In genomic region chr20:36199293-36200257, GRCh38 we compare ENCODE assay signal across 1 cellular context.
TF ChIP-seq lines count a peak whose summit lies in the region.

No MANE protein-coding gene starts in this region.

TF ChIP-seq in HepG2, 621 proteins besides CTCF, POLR2A, EP300 and RAD21 (continued from another document and continues in another):
- TF ChIP-seq ZNF619 (CRISPR knock-in tag; IDR thresholded peaks at IDR 0.05): 0 out of 2 replicates have a peak, but pooled peaks have one; percentile 81
- TF ChIP-seq IKZF1 (IDR thresholded peaks at IDR 0.05): no peak
- TF ChIP-seq POLR2AphosphoS5 (IDR thresholded peaks at IDR 0.05; ENCODE audit: low read depth, low read length): no peak
- TF ChIP-seq ZNF510 (CRISPR knock-in tag; IDR thresholded peaks at IDR 0.05; ENCODE audit: low read depth): no peak
- TF ChIP-seq ZNF44 (CRISPR knock-in tag; IDR thresholded peaks at IDR 0.05): no peak
- no peak for TF ChIP-seq U2AF1 (optimal IDR thresholded peaks at IDR 0.05; ENCODE audit: low read depth, low read length)
- TF ChIP-seq, protein P1, sequence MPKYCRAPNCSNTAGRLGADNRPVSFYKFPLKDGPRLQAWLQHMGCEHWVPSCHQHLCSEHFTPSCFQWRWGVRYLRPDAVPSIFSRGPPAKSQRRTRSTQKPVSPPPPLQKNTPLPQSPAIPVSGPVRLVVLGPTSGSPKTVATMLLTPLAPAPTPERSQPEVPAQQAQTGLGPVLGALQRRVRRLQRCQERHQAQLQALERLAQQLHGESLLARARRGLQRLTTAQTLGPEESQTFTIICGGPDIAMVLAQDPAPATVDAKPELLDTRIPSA (CRISPR knock-in tag; IDR thresholded peaks at IDR 0.05; ENCODE audit: borderline replicate concordance): no peak
- TF ChIP-seq HDAC1 (CRISPR knock-in tag; IDR thresholded peaks at IDR 0.05): no peak
- TF ChIP-seq SKI (IDR thresholded peaks at IDR 0.05; ENCODE audit: partially characterized antibody): peak; percentile 66
- no peak for TF ChIP-seq HCFC1 (IDR thresholded peaks at IDR 0.05; ENCODE audit: low read depth, low read length)
- TF ChIP-seq ZZZ3 (CRISPR knock-in tag; IDR thresholded peaks at IDR 0.05; ENCODE audit: borderline replicate concordance): peak; percentile 70; the same call in 1 of the 2 replicates
- no peak for TF ChIP-seq SOX6 (IDR thresholded peaks at IDR 0.05)
- TF ChIP-seq SOX6 (CRISPR knock-in tag; IDR thresholded peaks at IDR 0.05): 0 out of 2 replicates have a peak, but pooled peaks have one; percentile 27
- TF ChIP-seq ZNF580 (CRISPR knock-in tag; IDR thresholded peaks at IDR 0.05; ENCODE audit: borderline replicate concordance, low read depth): peak; percentile 90; the same call in 1 of the 2 replicates
- TF ChIP-seq ZBTB3 (CRISPR knock-in tag; IDR thresholded peaks at IDR 0.05; ENCODE audit: borderline replicate concordance, low read depth): no peak
- no peak for TF ChIP-seq SSRP1 (CRISPR knock-in tag; IDR thresholded peaks at IDR 0.05)
- TF ChIP-seq NFRKB (IDR thresholded peaks at IDR 0.05): no peak
- no peak for TF ChIP-seq ZBTB21 (CRISPR knock-in tag; IDR thresholded peaks at IDR 0.05)
- no peak for TF ChIP-seq ZNF737 (CRISPR knock-in tag; IDR thresholded peaks at IDR 0.05; ENCODE audit: borderline replicate concordance)
- no peak for TF ChIP-seq SYNCRIP (IDR thresholded peaks at IDR 0.05; ENCODE audit: insufficient read depth, low read depth, low read length)
- TF ChIP-seq, protein P2, sequence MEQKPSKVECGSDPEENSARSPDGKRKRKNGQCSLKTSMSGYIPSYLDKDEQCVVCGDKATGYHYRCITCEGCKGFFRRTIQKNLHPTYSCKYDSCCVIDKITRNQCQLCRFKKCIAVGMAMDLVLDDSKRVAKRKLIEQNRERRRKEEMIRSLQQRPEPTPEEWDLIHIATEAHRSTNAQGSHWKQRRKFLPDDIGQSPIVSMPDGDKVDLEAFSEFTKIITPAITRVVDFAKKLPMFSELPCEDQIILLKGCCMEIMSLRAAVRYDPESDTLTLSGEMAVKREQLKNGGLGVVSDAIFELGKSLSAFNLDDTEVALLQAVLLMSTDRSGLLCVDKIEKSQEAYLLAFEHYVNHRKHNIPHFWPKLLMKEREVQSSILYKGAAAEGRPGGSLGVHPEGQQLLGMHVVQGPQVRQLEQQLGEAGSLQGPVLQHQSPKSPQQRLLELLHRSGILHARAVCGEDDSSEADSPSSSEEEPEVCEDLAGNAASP (CRISPR knock-in tag; IDR thresholded peaks at IDR 0.05; ENCODE audit: borderline replicate concordance): peak; percentile 75
- TF ChIP-seq ZNF124 (CRISPR knock-in tag; IDR thresholded peaks at IDR 0.05): peak; percentile 78; the same call in 1 of the 2 replicates
- TF ChIP-seq HDAC6 (IDR thresholded peaks at IDR 0.05; ENCODE audit: low read depth, low read length): no peak
- TF ChIP-seq, protein P3, sequence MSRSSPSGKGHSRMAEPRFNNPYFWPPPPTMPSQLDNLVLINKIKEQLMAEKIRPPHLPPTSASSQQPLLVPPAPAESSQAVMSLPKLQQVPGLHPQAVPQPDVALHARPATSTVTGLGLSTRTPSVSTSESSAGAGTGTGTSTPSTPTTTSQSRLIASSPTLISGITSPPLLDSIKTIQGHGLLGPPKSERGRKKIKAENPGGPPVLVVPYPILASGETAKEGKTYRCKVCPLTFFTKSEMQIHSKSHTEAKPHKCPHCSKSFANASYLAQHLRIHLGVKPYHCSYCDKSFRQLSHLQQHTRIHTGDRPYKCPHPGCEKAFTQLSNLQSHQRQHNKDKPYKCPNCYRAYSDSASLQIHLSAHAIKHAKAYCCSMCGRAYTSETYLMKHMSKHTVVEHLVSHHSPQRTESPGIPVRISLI (CRISPR knock-in tag; IDR thresholded peaks at IDR 0.05; ENCODE audit: borderline replicate concordance): no peak; the same call in 1 of the 2 replicates
- no peak for TF ChIP-seq FOXK2 (IDR thresholded peaks at IDR 0.05)
- no peak for TF ChIP-seq ZNF329 (CRISPR knock-in tag; IDR thresholded peaks at IDR 0.05; ENCODE audit: low read depth)
- no peak for TF ChIP-seq ARNT2 (CRISPR knock-in tag; IDR thresholded peaks at IDR 0.05; ENCODE audit: low read depth)
- no peak for TF ChIP-seq GPN1 (CRISPR knock-in tag; IDR thresholded peaks at IDR 0.05; ENCODE audit: borderline replicate concordance)
- TF ChIP-seq ZSCAN30 (CRISPR knock-in tag; IDR thresholded peaks at IDR 0.05): no peak
- TF ChIP-seq PAF1 (CRISPR knock-in tag; IDR thresholded peaks at IDR 0.05): no peak
- TF ChIP-seq MXD4 (CRISPR knock-in tag; IDR thresholded peaks at IDR 0.05): peak; percentile 73; the same call in 1 of the 2 replicates
- TF ChIP-seq ZGPAT (CRISPR knock-in tag; IDR thresholded peaks at IDR 0.05): peak; percentile 54; the same call in 1 of the 2 replicates
- TF ChIP-seq ESRRA (CRISPR knock-in tag; IDR thresholded peaks at IDR 0.05; ENCODE audit: low read depth): no peak
- peak; percentile 98 for TF ChIP-seq STAG1 (CRISPR knock-in tag; IDR thresholded peaks at IDR 0.05)
- 0 out of 2 replicates have a peak, but pooled peaks have one; percentile 63 for TF ChIP-seq ZNF691 (CRISPR knock-in tag; IDR thresholded peaks at IDR 0.05; ENCODE audit: borderline replicate concordance, low read depth)
- TF ChIP-seq, protein P4, sequence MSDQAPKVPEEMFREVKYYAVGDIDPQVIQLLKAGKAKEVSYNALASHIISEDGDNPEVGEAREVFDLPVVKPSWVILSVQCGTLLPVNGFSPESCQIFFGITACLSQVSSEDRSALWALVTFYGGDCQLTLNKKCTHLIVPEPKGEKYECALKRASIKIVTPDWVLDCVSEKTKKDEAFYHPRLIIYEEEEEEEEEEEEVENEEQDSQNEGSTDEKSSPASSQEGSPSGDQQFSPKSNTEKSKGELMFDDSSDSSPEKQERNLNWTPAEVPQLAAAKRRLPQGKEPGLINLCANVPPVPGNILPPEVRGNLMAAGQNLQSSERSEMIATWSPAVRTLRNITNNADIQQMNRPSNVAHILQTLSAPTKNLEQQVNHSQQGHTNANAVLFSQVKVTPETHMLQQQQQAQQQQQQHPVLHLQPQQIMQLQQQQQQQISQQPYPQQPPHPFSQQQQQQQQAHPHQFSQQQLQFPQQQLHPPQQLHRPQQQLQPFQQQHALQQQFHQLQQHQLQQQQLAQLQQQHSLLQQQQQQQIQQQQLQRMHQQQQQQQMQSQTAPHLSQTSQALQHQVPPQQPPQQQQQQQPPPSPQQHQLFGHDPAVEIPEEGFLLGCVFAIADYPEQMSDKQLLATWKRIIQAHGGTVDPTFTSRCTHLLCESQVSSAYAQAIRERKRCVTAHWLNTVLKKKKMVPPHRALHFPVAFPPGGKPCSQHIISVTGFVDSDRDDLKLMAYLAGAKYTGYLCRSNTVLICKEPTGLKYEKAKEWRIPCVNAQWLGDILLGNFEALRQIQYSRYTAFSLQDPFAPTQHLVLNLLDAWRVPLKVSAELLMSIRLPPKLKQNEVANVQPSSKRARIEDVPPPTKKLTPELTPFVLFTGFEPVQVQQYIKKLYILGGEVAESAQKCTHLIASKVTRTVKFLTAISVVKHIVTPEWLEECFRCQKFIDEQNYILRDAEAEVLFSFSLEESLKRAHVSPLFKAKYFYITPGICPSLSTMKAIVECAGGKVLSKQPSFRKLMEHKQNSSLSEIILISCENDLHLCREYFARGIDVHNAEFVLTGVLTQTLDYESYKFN (CRISPR knock-in tag; conservative IDR thresholded peaks at IDR 0.05): 0 out of 2 replicates have a peak, but pooled peaks have one; percentile 25
- TF ChIP-seq THAP11 (CRISPR knock-in tag; IDR thresholded peaks at IDR 0.05): no peak
- TF ChIP-seq ZIK1 (CRISPR knock-in tag; IDR thresholded peaks at IDR 0.05; ENCODE audit: borderline replicate concordance, low read depth): no peak
- no peak for TF ChIP-seq SRSF9 (IDR thresholded peaks at IDR 0.05; ENCODE audit: borderline replicate concordance, insufficient read depth, low read depth, low read length, poor library complexity, severe bottlenecking)
- TF ChIP-seq THAP7 (CRISPR knock-in tag; IDR thresholded peaks at IDR 0.05): no peak
- no peak for TF ChIP-seq ZNF704 (CRISPR knock-in tag; IDR thresholded peaks at IDR 0.05; ENCODE audit: borderline replicate concordance)
- no peak for TF ChIP-seq GPBP1L1 (CRISPR knock-in tag; IDR thresholded peaks at IDR 0.05)
- TF ChIP-seq ZNF180 (CRISPR knock-in tag; IDR thresholded peaks at IDR 0.05; ENCODE audit: borderline replicate concordance, low read depth): no peak
- TF ChIP-seq TEAD3 (CRISPR knock-in tag; optimal IDR thresholded peaks at IDR 0.05; ENCODE audit: borderline replicate concordance): peak; percentile 16
- no peak for TF ChIP-seq RORA (CRISPR knock-in tag; IDR thresholded peaks at IDR 0.05)
- TF ChIP-seq ZBTB34 (CRISPR knock-in tag; IDR thresholded peaks at IDR 0.05): no peak
- no peak for TF ChIP-seq ZNF780A (CRISPR knock-in tag; IDR thresholded peaks at IDR 0.05)
- peak; percentile 38; the same call in 1 of the 2 replicates for TF ChIP-seq ZNF12 (CRISPR knock-in tag; IDR thresholded peaks at IDR 0.05)
- TF ChIP-seq E2F1 (CRISPR knock-in tag; IDR thresholded peaks at IDR 0.05): no peak
- TF ChIP-seq ZSCAN22 (CRISPR knock-in tag; IDR thresholded peaks at IDR 0.05): no peak
- TF ChIP-seq ZNF816 (CRISPR knock-in tag; IDR thresholded peaks at IDR 0.05; ENCODE audit: borderline replicate concordance): no peak
- peak; percentile 18; the same call in 1 of the 2 replicates for TF ChIP-seq GABPB1 (CRISPR knock-in tag; IDR thresholded peaks at IDR 0.05)
- peak; percentile 56; the same call in 1 of the 2 replicates for TF ChIP-seq SOX5 (CRISPR knock-in tag; IDR thresholded peaks at IDR 0.05; ENCODE audit: borderline replicate concordance)
